In genomic region chr2:169131587-169132512, GRCh38 we compare ENCODE assay signal across 8 cellular contexts.
A peak's percentile ranks its signal among the peaks of the same experiment; 100 is the strongest.
DNase-seq lines count a peak whose midpoint lies in the region; ATAC-seq and TF ChIP-seq lines count a peak whose summit lies in the region.

No MANE protein-coding gene starts in this region.

- H3K4me3 ChIP-seq in GM06990 (replicated peaks; ENCODE audit: low read depth, low read length) = no peak overlapping the region
- H3K4me3 ChIP-seq in astrocyte of the cerebellum (ENCODE audit: low read depth, low read length) = no peak overlapping the region

- no peak for ATAC-seq in HG02763 (IDR thresholded peaks at IDR 0.05; ENCODE audit: unreplicated experiment)

- H3K9me3 Mint-ChIP-seq in HFFc6 (no peaks in the 10 kb centered on the region), immature natural killer cell (no peaks in the 10 kb centered on the region)

- no peaks in the 10 kb centered on the region for H3K27me3 ChIP-seq in GM06990 (replicated peaks; ENCODE audit: control insufficient read depth, insufficient read depth, low read length)

- H3K36me3 ChIP-seq in GM06990 (ENCODE audit: control insufficient read depth, insufficient read depth, low read length) = no peaks in the 10 kb centered on the region

- H3K27ac Mint-ChIP-seq in HFFc6 (no peak overlapping the region), immature natural killer cell (no peak overlapping the region)

- H3K36me3 Mint-ChIP-seq in HFFc6 (ENCODE audit: low read depth) (no peaks in the 10 kb centered on the region), immature natural killer cell (no peaks in the 10 kb centered on the region)

- H3K27me3 Mint-ChIP-seq in HFFc6 (ENCODE audit: insufficient read depth) (peaks cover 2% of the 10 kb centered on the region), immature natural killer cell (ENCODE audit: low read depth in 3 of 3) (peaks cover 0 to 2% (median 0%) of the 10 kb centered on the region in 3 donors)

- in situ Hi-C loops in astrocyte of the cerebellum (cut with HindIII; ENCODE audit: low sequenced_read_pairs) = no loop called here

- DNase-seq in A172 (ENCODE audit: low spot score) (peak; percentile 61), GM06990 (ENCODE audit: extremely low read depth, insufficient read length) (no peak), HFFc6 (peak; percentile 19), NCI-H2107 (lab: John Stamatoyannopoulos, UW) (peak; percentile 2), astrocyte of the cerebellum (ENCODE audit: low read depth) (peak; percentile 43), immature natural killer cell (peak; percentile 29 to 42 (median 38)), superior temporal gyrus (ENCODE audit: extremely low spot score) (peak; percentile 86)

- TF ChIP-seq CTCF in GM06990 (IDR thresholded peaks at IDR 0.05; ENCODE audit: insufficient read depth, low read length, poor library complexity, severe bottlenecking) = peak; percentile 56
- TF ChIP-seq CTCF in HFFc6 (IDR thresholded peaks at IDR 0.05) = peak; percentile 94
- peak; percentile 72 for TF ChIP-seq CTCF in astrocyte of the cerebellum (IDR thresholded peaks at IDR 0.05; ENCODE audit: low read depth, low read length, missing control alignments)

- H3K4me1 Mint-ChIP-seq in HFFc6 (ENCODE audit: low read depth) (no peaks in the 10 kb centered on the region), immature natural killer cell (no peaks in the 10 kb centered on the region)

- no peak overlapping the region for H3K4me3 Mint-ChIP-seq in HFFc6
- H3K4me3 Mint-ChIP-seq in immature natural killer cell = no peak overlapping the region
